ENCODE assay signal across 26 cellular contexts in genomic region chr7:114760477-114760876, GRCh38.
"Had no signal": no experiment of that assay in that cellular context is flagged by ENCODE, and none has a peak within 500 bp of the region (broad histone marks: within the 10 kb centered on the region; RNA-seq: fewer than 3 reads in every experiment).

No MANE protein-coding gene starts in this region.

- DNase-seq: activated CD4-positive, alpha-beta memory T cell treated with anti-CD3 and anti-CD28 coated beads, Interleukin-2, amount 10 ng/mL, durations not matched to agents 7 days and 5 days; activated CD4-positive, alpha-beta T cell treated with anti-CD3 and anti-CD28 coated beads for 1 hour; activated CD4-positive, alpha-beta T cell treated with anti-CD3 and anti-CD28 coated beads, Interleukin-2, amount 10 ng/mL, durations not matched to agents 7 days and 5 days; activated CD8-positive, alpha-beta memory T cell treated with anti-CD3 and anti-CD28 coated beads, Interleukin-2, amount 50 U/mL, for 48 hours; activated gamma-delta T cell; activated naive CD4-positive, alpha-beta T cell treated with anti-CD3 and anti-CD28 coated beads, Interleukin-2, amount 10 ng/mL, durations not matched to agents 7 days and 5 days; activated naive CD8-positive, alpha-beta T cell treated with anti-CD3 and anti-CD28 coated beads, Interleukin-2, amount 10 ng/mL, durations not matched to agents 7 days and 5 days; activated T-cell treated with anti-CD3 and anti-CD28 coated beads, Interleukin-2, amount 50 U/mL, for 24 hours; brain microvascular endothelial cell; caudate nucleus; cortex of kidney; effector memory CD8-positive, alpha-beta T cell; gastrocnemius medialis; glutamatergic neuron; islet precursor cell; left cardiac atrium; mammary epithelial cell; posterior cingulate gyrus; right cardiac atrium; stimulated activated CD4-positive, alpha-beta T cell treated with anti-CD3 and anti-CD28 coated beads, Interleukin-2, amount 100 ng/mL, for 48 hours; stimulated activated naive CD4-positive, alpha-beta T cell treated with Interleukin-2 at 50 U/mL for 16 hours; T1000 had no signal

- FAIRE-seq: astrocyte had no signal

- H3K4me3 ChIP-seq: gastrocnemius medialis, hepatocyte, tibial nerve had no signal

- H3K27ac ChIP-seq: brain microvascular endothelial cell, gastrocnemius medialis, hepatocyte, tibial nerve had no signal

- H3K4me2 ChIP-seq: hepatocyte had no signal

- H3K9me3 ChIP-seq: gastrocnemius medialis, tibial nerve had no signal

- H3K4me1 ChIP-seq: gastrocnemius medialis, tibial nerve had no signal

- H3K36me3 ChIP-seq: brain microvascular endothelial cell, gastrocnemius medialis, tibial nerve had no signal

- ATAC-seq: effector memory CD8-positive, alpha-beta T cell; gastrocnemius medialis; left cardiac atrium; right cardiac atrium; WTC11 had no signal

- H3K79me2 ChIP-seq: hepatocyte had no signal

- H3K27me3 ChIP-seq: brain microvascular endothelial cell, gastrocnemius medialis, hepatocyte, tibial nerve had no signal

- H2AFZ ChIP-seq: hepatocyte had no signal
